In the genomic region with DNA sequence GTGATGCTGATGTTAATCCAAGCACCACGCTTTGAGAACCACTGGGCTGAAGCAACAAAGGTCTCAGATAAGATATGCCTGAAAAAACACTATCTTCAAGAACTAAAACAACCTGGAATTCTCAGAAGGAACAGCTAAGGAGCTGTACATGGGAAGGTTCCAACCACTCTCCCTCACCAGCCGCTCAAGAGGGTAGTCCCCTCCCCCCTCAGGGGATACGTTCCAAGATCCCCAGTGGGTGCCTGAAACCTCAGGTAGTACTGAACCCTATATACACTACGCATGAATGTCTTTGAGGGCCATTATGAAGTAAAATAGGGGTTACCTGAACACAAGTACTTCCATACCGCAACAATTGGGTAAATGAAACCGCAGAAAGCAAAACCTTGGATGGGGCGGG, we compare ENCODE assay signal across 10 cellular contexts. TPM values are rescaled to one million over a fixed set of nuclear protein-coding genes. Genes with fewer than 3 reads are reported as not detected.
DNase-seq lines count a peak whose midpoint lies in the region; ATAC-seq, FAIRE-seq and TF ChIP-seq lines count a peak whose summit lies in the region.
"Had no signal": no experiment of that assay in that cellular context is flagged by ENCODE, and none has a peak within 500 bp of the region (broad histone marks: within the 10 kb centered on the region; RNA-seq: fewer than 3 reads in every experiment).

No MANE protein-coding gene starts in this region.

- H3K9me3 ChIP-seq in AG04450 (ENCODE audit: control insufficient read depth, insufficient read depth, low read length), result no peaks in the 10 kb centered on the region
- H3K9me3 ChIP-seq in HUES48 (ENCODE audit: control insufficient read depth, insufficient read depth, low read length), result no peaks in the 10 kb centered on the region
- H3K9me3 ChIP-seq in astrocyte (ENCODE audit: insufficient read depth, low read depth, low read length), result no peaks in the 10 kb centered on the region

- H3K79me2 ChIP-seq in astrocyte (ENCODE audit: insufficient read depth, low read length), result peaks cover 63% of the 10 kb centered on the region

- H3K9me3 Mint-ChIP-seq in astrocyte (ENCODE audit: unreplicated experiment) (no peaks in the 10 kb centered on the region), mesothelial cell of epicardium (no peaks in the 10 kb centered on the region)

- H3K9ac ChIP-seq in HUES48 (ENCODE audit: low read depth, low read length), result no peak overlapping the region
- peak overlapping the region; percentile 96 for H3K9ac ChIP-seq in astrocyte (ENCODE audit: low read length)

- no peaks in the 10 kb centered on the region for H3K27me3 Mint-ChIP-seq in astrocyte (ENCODE audit: low read depth, unreplicated experiment)
- H3K27me3 Mint-ChIP-seq in mesothelial cell of epicardium (ENCODE audit: low read depth), result no peaks in the 10 kb centered on the region

- POLR2A ChIA-PET in AG04450 (lab: Yijun Ruan, JAX), result interaction anchor here (1.4 to 1.6 kb wide), 2 partner anchors 287 to 697 kb away, joined by 5 to 8 read pairs; a partner anchor contains a TSS

- H3K4me1 Mint-ChIP-seq in astrocyte (ENCODE audit: low read depth, unreplicated experiment) (peaks cover 21% of the 10 kb centered on the region), mesothelial cell of epicardium (peaks cover 32% of the 10 kb centered on the region)

- peaks cover 48% of the 10 kb centered on the region for H3K36me3 ChIP-seq in HUES48 (ENCODE audit: control insufficient read depth, insufficient read depth, low read length)
- H3K36me3 ChIP-seq in astrocyte (ENCODE audit: insufficient read depth, low read length), result peaks cover 15% of the 10 kb centered on the region

- TF ChIP-seq CTCF in AG04450 (IDR thresholded peaks at IDR 0.05; ENCODE audit: low read depth, low read length) (no peak), astrocyte (IDR thresholded peaks at IDR 0.05; ENCODE audit: insufficient read depth, low read depth, low read length) (no peak), mesothelial cell of epicardium (IDR thresholded peaks at IDR 0.05; ENCODE audit: unreplicated experiment) (no peak)

- no peak overlapping the region for H3K27ac ChIP-seq in AG04450 (ENCODE audit: low read depth, low read length)
- no peak overlapping the region for H3K27ac ChIP-seq in HUES48 (ENCODE audit: low read depth, low read length)
- no peak overlapping the region for H3K27ac ChIP-seq in astrocyte (ENCODE audit: low read depth, low read length)

- H3K4me3 ChIP-seq in AG04450 (ENCODE audit: low read depth, low read length) (peak overlapping the region; percentile 76), HUES48 (ENCODE audit: low read depth, low read length) (peak overlapping the region; percentile 99), astrocyte (ENCODE audit: insufficient read depth, low read depth, low read length) (peak overlapping the region; percentile 81)

- ATAC-seq in GM19395 (IDR thresholded peaks at IDR 0.05; ENCODE audit: unreplicated experiment), result no peak
- ATAC-seq in HG02623 (IDR thresholded peaks at IDR 0.05; ENCODE audit: unreplicated experiment), result no peak
- ATAC-seq in HG03108 (IDR thresholded peaks at IDR 0.05; ENCODE audit: unreplicated experiment), result no peak

- H3K4me3 Mint-ChIP-seq in astrocyte (ENCODE audit: unreplicated experiment) (peak overlapping the region; percentile 98), mesothelial cell of epicardium (peak overlapping the region; percentile 87)

- no peak overlapping the region for H2AFZ ChIP-seq in astrocyte (ENCODE audit: low read depth, low read length)

- H3K27me3 ChIP-seq in AG04450 (ENCODE audit: control insufficient read depth, insufficient read depth, low read length) (no peaks in the 10 kb centered on the region), HUES48 (ENCODE audit: control insufficient read depth, insufficient read depth, low read length) (no peaks in the 10 kb centered on the region), astrocyte (ENCODE audit: insufficient read depth, low read length) (no peaks in the 10 kb centered on the region)

- H3K36me3 Mint-ChIP-seq in astrocyte (ENCODE audit: low read depth, unreplicated experiment) (peaks cover 5% of the 10 kb centered on the region), mesothelial cell of epicardium (peaks cover 10% of the 10 kb centered on the region)

- H3K4me1 ChIP-seq in HUES48 (ENCODE audit: control insufficient read depth, insufficient read depth, low read length) (peaks cover 27% of the 10 kb centered on the region), astrocyte (ENCODE audit: insufficient read depth, low read length) (peaks cover 14% of the 10 kb centered on the region)

- H3K27ac Mint-ChIP-seq in astrocyte (ENCODE audit: unreplicated experiment) (peak overlapping the region; percentile 19), mesothelial cell of epicardium (peak overlapping the region; percentile 41)

- H4K20me1 ChIP-seq in astrocyte (ENCODE audit: insufficient read depth, low read length), result peaks cover 62% of the 10 kb centered on the region

- FAIRE-seq in astrocyte (lab: Jason Lieb, UNC), result no peak

- no peak for DNase-seq in AG04450 (ENCODE audit: low read depth, low spot score)
- no peak for DNase-seq in astrocyte (ENCODE audit: low read depth)
- DNase-seq in mesothelial cell of epicardium (ENCODE audit: low spot score in 2 of 2, unreplicated experiment in 2 of 2), result no peak
- no peak for DNase-seq in OCI-M2 (lab: John Stamatoyannopoulos, UW; ENCODE audit: unreplicated experiment)
- DNase-seq: kidney glomerular epithelial cell, NCI-H2029 treated with DMSO at 0.1 percent for 48 hours had no signal

- CTCF ChIA-PET in AG04450 (lab: Charles Lee), result interaction anchor here (0.5 to 11.6 kb wide), 20 partner anchors 7 to 1652 kb away, joined by 3 to 222 read pairs (median 9); a partner anchor contains a TSS

- H3K4me2 ChIP-seq in astrocyte (ENCODE audit: low read length), result peak overlapping the region; percentile 97

RNA-seq across cellular contexts. Expression of a gene that starts 1.9 kb away (rescaled TPM):
- polyA plus RNA-seq in AG04450 (2011; rRNA removed), result 81.7 and 96.7 TPM in 2 replicates
- 57.5 and 70.5 TPM in 2 replicates for polyA minus RNA-seq in AG04450 (2011; rRNA and poly(A)+ RNA removed)
- 66.1 and 76.8 TPM in 2 replicates for total RNA-seq in astrocyte
- 90.6 to 91.9 TPM (median 91.2 TPM) in 3 replicates for total RNA-seq in mesothelial cell of epicardium
